Comparison of ENCODE assay signal across 32 cellular contexts in the genomic region with DNA sequence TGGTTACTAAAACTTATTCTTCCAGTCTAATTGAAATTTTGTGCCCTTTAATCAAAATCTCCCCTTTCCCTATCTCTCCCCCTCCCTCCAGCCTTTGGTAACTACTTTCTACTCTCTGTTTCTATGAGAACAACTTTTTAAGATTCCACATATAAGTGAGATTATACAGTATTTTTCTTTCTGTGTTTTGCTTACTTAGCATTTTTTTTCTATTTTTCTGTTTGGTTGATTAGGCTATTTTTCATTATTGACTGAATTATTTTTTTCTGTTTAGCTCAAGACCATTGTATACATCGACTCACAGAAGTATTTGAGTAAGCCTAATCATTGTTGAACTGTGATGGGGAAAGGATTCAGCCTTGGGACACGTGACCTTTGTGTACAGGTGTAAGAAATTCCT.
"Had no signal": no experiment of that assay in that cellular context is flagged by ENCODE, and none has a peak within 500 bp of the region (broad histone marks: within the 10 kb centered on the region; RNA-seq: fewer than 3 reads in every experiment).

No MANE protein-coding gene starts in this region.

- H3K4me1 ChIP-seq: parathyroid adenoma, psoas muscle, spleen, suprapubic skin, testis, tibial artery, transverse colon, upper lobe of left lung, vagina had no signal

- H3K4me2 ChIP-seq: smooth muscle cell had no signal

- H3K27me3 ChIP-seq: neutrophil, spleen, suprapubic skin, testis, tibial artery, transverse colon, upper lobe of left lung, vagina had no signal

- DNase-seq: naive thymus-derived CD8-positive, alpha-beta T cell; nephron progenitor cell; nucleus accumbens; posterior cingulate gyrus; psoas muscle; right cardiac atrium; spleen; stimulated activated CD4-positive, alpha-beta T cell treated with anti-CD3 and anti-CD28 coated beads, Interleukin-12 subunit alpha, Interleukin-12 subunit beta, amount 100 ng/mL, for 4 hours; stimulated activated CD4-positive, alpha-beta T cell treated with anti-CD3 and anti-CD28 coated beads, Interleukin-1b, Interleukin-23, amount 100 ng/mL, for 48 hours; stimulated activated CD4-positive, alpha-beta T cell treated with anti-CD3 and anti-CD28 coated beads, Interleukin-4, amount 100 ng/mL, for 1 hour; stimulated activated CD4-positive, alpha-beta T cell treated with anti-CD3 and anti-CD28 coated beads, Interleukin-4, amount 100 ng/mL, for 4 hours; stimulated activated CD8-positive, alpha-beta memory T cell treated with anti-CD3 and anti-CD28 coated beads, Interleukin-4, amount 100 ng/mL, for 48 hours; stimulated activated naive CD4-positive, alpha-beta T cell; stimulated activated naive CD8-positive, alpha-beta T cell treated with anti-CD3 and anti-CD28 coated beads, Interleukin-15, amount 100 ng/mL, for 72 hours; stimulated activated naive CD8-positive, alpha-beta T cell treated with anti-CD3 and anti-CD28 coated beads, Interleukin-15, Interleukin-2, amounts not matched to agents 100 U/mL and 50 U/mL, for 24 hours; substantia nigra; testis; tibial artery; transverse colon; upper lobe of left lung had no signal

- FAIRE-seq: urothelium cell line had no signal

- H3K9ac ChIP-seq: parathyroid adenoma had no signal

- H3K36me3 Mint-ChIP-seq: naive thymus-derived CD8-positive, alpha-beta T cell; natural killer cell treated with Interleukin-12 subunit alpha and Interleukin-12 subunit beta and Interleukin-15 and Interleukin-18, amount 100 ng/mL, for 72 hours; stimulated activated memory B cell treated with anti-CD40 and anti-IgM and Interleukin-4, amounts not matched to agents 10 μg/mL and 1 μg/mL and 100 μg/mL, for 72 hours had no signal

- H3K79me2 ChIP-seq: parathyroid adenoma had no signal

- H3K9me3 Mint-ChIP-seq: naive thymus-derived CD8-positive, alpha-beta T cell; natural killer cell treated with Interleukin-12 subunit alpha and Interleukin-12 subunit beta and Interleukin-15 and Interleukin-18, amount 100 ng/mL, for 72 hours; stimulated activated memory B cell treated with anti-CD40 and anti-IgM and Interleukin-4, amounts not matched to agents 10 μg/mL and 1 μg/mL and 100 μg/mL, for 72 hours; stimulated activated naive CD8-positive, alpha-beta T cell treated with anti-CD3 and anti-CD28 coated beads, Interleukin-15, amount 100 ng/mL, for 72 hours had no signal

- H3K36me3 ChIP-seq: neutrophil, spleen, suprapubic skin, tibial artery, transverse colon, upper lobe of left lung, vagina had no signal

- H3K9me3 ChIP-seq: neutrophil, psoas muscle, spleen, suprapubic skin, testis, tibial artery, transverse colon, vagina had no signal

- H3K4me3 ChIP-seq: psoas muscle, skin epidermis, smooth muscle cell, spleen, suprapubic skin, testis, tibial artery, transverse colon, upper lobe of left lung, vagina had no signal

- H3K4me3 Mint-ChIP-seq: naive thymus-derived CD8-positive, alpha-beta T cell; natural killer cell treated with Interleukin-12 subunit alpha and Interleukin-12 subunit beta and Interleukin-15 and Interleukin-18, amount 100 ng/mL, for 72 hours; nephron progenitor cell; neural crest cell; stimulated activated memory B cell treated with anti-CD40 and anti-IgM and Interleukin-4, amounts not matched to agents 10 μg/mL and 1 μg/mL and 100 μg/mL, for 72 hours; stimulated activated naive CD8-positive, alpha-beta T cell treated with anti-CD3 and anti-CD28 coated beads, Interleukin-15, amount 100 ng/mL, for 72 hours had no signal

- H3K27ac ChIP-seq: neutrophil, parathyroid adenoma, psoas muscle, skin epidermis, spleen, suprapubic skin, testis, tibial artery, transverse colon, upper lobe of left lung, vagina had no signal

- ATAC-seq: naive thymus-derived CD8-positive, alpha-beta T cell; natural killer cell treated with Interleukin-12 subunit alpha and Interleukin-12 subunit beta and Interleukin-15 and Interleukin-18, amount 100 ng/mL, for 72 hours; psoas muscle; right cardiac atrium; sciatic nerve; stimulated activated memory B cell treated with anti-CD40 and anti-IgM and Interleukin-4, amounts not matched to agents 10 μg/mL and 1 μg/mL and 100 μg/mL, for 72 hours; stimulated activated naive CD8-positive, alpha-beta T cell treated with anti-CD3 and anti-CD28 coated beads, Interleukin-15, amount 100 ng/mL, for 72 hours; stimulated activated naive CD8-positive, alpha-beta T cell treated with anti-CD3 and anti-CD28 coated beads, Interleukin-15, Interleukin-2, amounts not matched to agents 100 U/mL and 50 U/mL, for 24 hours had no signal

- H3K27me3 Mint-ChIP-seq: progenitor cell of endocrine pancreas; stimulated activated memory B cell treated with anti-CD40 and anti-IgM and Interleukin-4, amounts not matched to agents 10 μg/mL and 1 μg/mL and 100 μg/mL, for 72 hours; stimulated activated naive CD8-positive, alpha-beta T cell treated with anti-CD3 and anti-CD28 coated beads, Interleukin-15, amount 100 ng/mL, for 72 hours had no signal

- H2AFZ ChIP-seq: parathyroid adenoma had no signal

- H3K27ac Mint-ChIP-seq: naive thymus-derived CD8-positive, alpha-beta T cell; natural killer cell treated with Interleukin-12 subunit alpha and Interleukin-12 subunit beta and Interleukin-15 and Interleukin-18, amount 100 ng/mL, for 72 hours; nephron progenitor cell; progenitor cell of endocrine pancreas; stimulated activated memory B cell treated with anti-CD40 and anti-IgM and Interleukin-4, amounts not matched to agents 10 μg/mL and 1 μg/mL and 100 μg/mL, for 72 hours; stimulated activated naive CD8-positive, alpha-beta T cell treated with anti-CD3 and anti-CD28 coated beads, Interleukin-15, amount 100 ng/mL, for 72 hours had no signal

- H3K4me1 Mint-ChIP-seq: naive thymus-derived CD8-positive, alpha-beta T cell; neural crest cell; stimulated activated memory B cell treated with anti-CD40 and anti-IgM and Interleukin-4, amounts not matched to agents 10 μg/mL and 1 μg/mL and 100 μg/mL, for 72 hours; stimulated activated naive CD8-positive, alpha-beta T cell treated with anti-CD3 and anti-CD28 coated beads, Interleukin-15, amount 100 ng/mL, for 72 hours had no signal
